25 cellular contexts compared by ENCODE assay signal in genomic region chr7:36357054-36357453, GRCh38.
"Had no signal": no experiment of that assay in that cellular context is flagged by ENCODE, and none has a peak within 500 bp of the region (broad histone marks: within the 10 kb centered on the region; RNA-seq: fewer than 3 reads in every experiment).

No MANE protein-coding gene starts in this region.

- H3K4me1 ChIP-seq: colonic mucosa, foreskin keratinocyte, left lung, prostate gland, right atrium auricular region, tibial nerve, upper lobe of left lung had no signal

- H3K36me3 ChIP-seq: colonic mucosa, esophagus muscularis mucosa, left lung, prostate gland, right atrium auricular region, thoracic aorta, tibial nerve, upper lobe of left lung had no signal

- H3K4me3 Mint-ChIP-seq: dendritic cell treated with granulocyte-macrophage colony-stimulating factor and Interleukin-4, amounts not matched to agents 40 ng/mL and 50 ng/mL, for 4 days; natural killer cell; stimulated activated naive CD8-positive, alpha-beta T cell treated with anti-CD3 and anti-CD28 coated beads, Interleukin-15, amount 100 ng/mL, for 72 hours had no signal

- H3K4me3 ChIP-seq: colonic mucosa, esophagus muscularis mucosa, left lung, prostate gland, right atrium auricular region, smooth muscle cell, thoracic aorta, tibial nerve, upper lobe of left lung had no signal

- ATAC-seq: foreskin keratinocyte; left lung; natural killer cell; sciatic nerve; stimulated activated naive CD8-positive, alpha-beta T cell treated with anti-CD3 and anti-CD28 coated beads, Interleukin-15, amount 100 ng/mL, for 72 hours had no signal

- H3K27ac ChIP-seq: colonic mucosa, esophagus muscularis mucosa, foreskin keratinocyte, left lung, parathyroid adenoma, prostate gland, right atrium auricular region, thoracic aorta, tibial nerve, upper lobe of left lung had no signal

- H3K27me3 Mint-ChIP-seq: dendritic cell treated with granulocyte-macrophage colony-stimulating factor and Interleukin-4, amounts not matched to agents 40 ng/mL and 50 ng/mL, for 4 days; stimulated activated naive CD8-positive, alpha-beta T cell treated with anti-CD3 and anti-CD28 coated beads, Interleukin-15, amount 100 ng/mL, for 72 hours had no signal

- DNase-seq: central memory CD4-positive, alpha-beta T cell; colonic mucosa; effector memory CD4-positive, alpha-beta T cell; foreskin keratinocyte; hippocampal formation; left cardiac atrium; left lung; natural killer cell; occipital lobe; stimulated activated CD4-positive, alpha-beta T cell treated with anti-CD3 and anti-CD28 coated beads, Interleukin-12 subunit alpha, Interleukin-12 subunit beta, amount 100 ng/mL, for 4 hours; stimulated activated CD4-positive, alpha-beta T cell treated with anti-CD3 and anti-CD28 coated beads, Interleukin-1b, Interleukin-23, amount 100 ng/mL, for 48 hours; stimulated activated CD4-positive, alpha-beta T cell treated with anti-CD3 and anti-CD28 coated beads, Interleukin-4, amount 100 ng/mL, for 1 hour; stimulated activated CD8-positive, alpha-beta memory T cell treated with anti-CD3 and anti-CD28 coated beads, Interleukin-4, amount 100 ng/mL, for 48 hours; stimulated activated naive CD4-positive, alpha-beta T cell; stimulated activated naive CD8-positive, alpha-beta T cell treated with anti-CD3 and anti-CD28 coated beads, Interleukin-15, amount 100 ng/mL, for 72 hours; upper lobe of left lung had no signal

- H2AFZ ChIP-seq: parathyroid adenoma had no signal

- H3K27ac Mint-ChIP-seq: dendritic cell treated with granulocyte-macrophage colony-stimulating factor and Interleukin-4, amounts not matched to agents 40 ng/mL and 50 ng/mL, for 4 days; natural killer cell; stimulated activated naive CD8-positive, alpha-beta T cell treated with anti-CD3 and anti-CD28 coated beads, Interleukin-15, amount 100 ng/mL, for 72 hours had no signal

- H3K27me3 ChIP-seq: colonic mucosa, esophagus muscularis mucosa, foreskin keratinocyte, left lung, right atrium auricular region, tibial nerve, upper lobe of left lung had no signal

- H3K36me3 Mint-ChIP-seq: natural killer cell had no signal

- H3K4me1 Mint-ChIP-seq: natural killer cell; stimulated activated naive CD8-positive, alpha-beta T cell treated with anti-CD3 and anti-CD28 coated beads, Interleukin-15, amount 100 ng/mL, for 72 hours had no signal

- H3K4me2 ChIP-seq: smooth muscle cell had no signal

- H3K9me3 Mint-ChIP-seq: dendritic cell treated with granulocyte-macrophage colony-stimulating factor and Interleukin-4, amounts not matched to agents 40 ng/mL and 50 ng/mL, for 4 days; natural killer cell; stimulated activated naive CD8-positive, alpha-beta T cell treated with anti-CD3 and anti-CD28 coated beads, Interleukin-15, amount 100 ng/mL, for 72 hours had no signal

- H3K9me3 ChIP-seq: colonic mucosa, esophagus muscularis mucosa, left lung, prostate gland, right atrium auricular region, thoracic aorta, tibial nerve, upper lobe of left lung had no signal
